1 cellular context compared by ENCODE assay signal in genomic region chr2:187263675-187264580, GRCh38.
TF ChIP-seq lines count a peak whose summit lies in the region.

No MANE protein-coding gene starts in this region.

TF ChIP-seq in K562, 482 proteins besides CTCF, POLR2A, EP300 and RAD21 (continued from another document):
- TF ChIP-seq SFPQ (IDR thresholded peaks at IDR 0.05; ENCODE audit: low read depth, low read length) (no peak), ZNF146 (CRISPR knock-in tag; IDR thresholded peaks at IDR 0.05; ENCODE audit: unreplicated experiment) (no peak), ZNF668 (CRISPR knock-in tag; IDR thresholded peaks at IDR 0.05) (no peak), CHD4 (IDR thresholded peaks at IDR 0.05; ENCODE audit: insufficient read depth, insufficient replicate concordance, low read depth, low read length, poor library complexity, severe bottlenecking) (no peak), RAD51 (IDR thresholded peaks at IDR 0.05; ENCODE audit: borderline replicate concordance, low read depth) (no peak), ZNF511 (CRISPR knock-in tag; IDR thresholded peaks at IDR 0.05) (no peak), U2AF2 (optimal IDR thresholded peaks at IDR 0.05; ENCODE audit: low read depth, low read length) (no peak)
